9 cellular contexts compared by ENCODE assay signal in genomic region chr13:29925457-29925856, GRCh38.
DNase-seq lines count a peak whose midpoint lies in the region; ATAC-seq and TF ChIP-seq lines count a peak whose summit lies in the region.
"Had no signal": no experiment of that assay in that cellular context is flagged by ENCODE, and none has a peak within 500 bp of the region (broad histone marks: within the 10 kb centered on the region; RNA-seq: fewer than 3 reads in every experiment).

No MANE protein-coding gene starts in this region.

- H3K36me3 Mint-ChIP-seq in mesothelial cell of epicardium: no peaks in the 10 kb centered on the region

- H3K4me2 ChIP-seq in mammary epithelial cell (ENCODE audit: insufficient read depth, low read depth, low read length): no peak overlapping the region

- H3K36me3 ChIP-seq in mammary epithelial cell (ENCODE audit: insufficient read depth, low read length): no peaks in the 10 kb centered on the region

- in situ Hi-C loops in mammary epithelial cell (cut with MboI; ENCODE audit: low sequenced_read_pairs in 2 of 2): no loop called here

- no peaks in the 10 kb centered on the region for H3K27me3 Mint-ChIP-seq in mesothelial cell of epicardium (ENCODE audit: low read depth)

- CTCF ChIA-PET in mammary epithelial cell (lab: Charles Lee; ENCODE audit: low non-redundant PET): no interaction called here

- no TSS peak for BruUV-seq in mammary epithelial cell (replicated peaks; lab: Mats Ljungman, UMichigan)

- H3K9me3 Mint-ChIP-seq in mesothelial cell of epicardium: no peaks in the 10 kb centered on the region
- H3K9me3 Mint-ChIP-seq: neural crest cell had no signal

- H3K27ac Mint-ChIP-seq in mesothelial cell of epicardium: peak overlapping the region; percentile 97

- H3K4me1 ChIP-seq in mammary epithelial cell (ENCODE audit: insufficient read depth, low read length): peaks cover 41% of the 10 kb centered on the region

- no peaks in the 10 kb centered on the region for H4K20me1 ChIP-seq in mammary epithelial cell (ENCODE audit: insufficient read depth, low read length)

- no peak overlapping the region for H3K4me3 ChIP-seq in mammary epithelial cell (replicated peaks in 1 of 3; ENCODE audit: insufficient read depth in 1 of 3, low read depth in 2 of 3, low read length in 3 of 3)

- no peaks in the 10 kb centered on the region for H3K27me3 ChIP-seq in mammary epithelial cell (ENCODE audit: insufficient read depth, low read length)

- H3K4me3 Mint-ChIP-seq in mesothelial cell of epicardium: no peak overlapping the region
- H3K4me3 Mint-ChIP-seq: neural crest cell had no signal

- TF ChIP-seq CTCF in mammary epithelial cell (conservative IDR thresholded peaks at IDR 0.05 in 1 of 2, IDR thresholded peaks at IDR 0.05 in 1 of 2; ENCODE audit: extremely low read depth in 1 of 2, insufficient read depth in 1 of 2, low read depth in 1 of 2, low read length in 2 of 2): no peak
- TF ChIP-seq CTCF in mesothelial cell of epicardium (IDR thresholded peaks at IDR 0.05; ENCODE audit: unreplicated experiment): no peak

- peak; percentile 68 for DNase-seq in Ammon's horn (ENCODE audit: low spot score)
- peak; percentile 62 for DNase-seq in NCI-H2029 treated with DMSO at 0.1 percent for 48 hours (lab: John Stamatoyannopoulos, UW)
- peak; percentile 79 for DNase-seq in mammary epithelial cell
- DNase-seq in mesothelial cell of epicardium (ENCODE audit: low spot score in 2 of 2, unreplicated experiment in 2 of 2): peak in 1 of 2 experiments; percentile 33
- DNase-seq in SK-N-DZ (ENCODE audit: low spot score): no peak
- DNase-seq in T-helper 1 cell: no peak

- ATAC-seq in HG03342 (IDR thresholded peaks at IDR 0.05; ENCODE audit: unreplicated experiment) (no peak), GM21737 (IDR thresholded peaks at IDR 0.05; ENCODE audit: unreplicated experiment) (no peak)

- no peaks in the 10 kb centered on the region for H3K9me3 ChIP-seq in mammary epithelial cell (replicated peaks; ENCODE audit: insufficient read depth, low read length)

- no peak overlapping the region for H2AFZ ChIP-seq in mammary epithelial cell (ENCODE audit: low read depth, low read length)

- dilution Hi-C loops in mammary epithelial cell (cut with HindIII; ENCODE audit: low sequenced_read_pairs): no loop called here

- 36% methylated on average over 3 of the region's 3 CpGs for WGBS in mammary epithelial cell (ENCODE audit: low coverage, missing lambda C conversion rate)

- no peaks in the 10 kb centered on the region for H3K79me2 ChIP-seq in mammary epithelial cell (ENCODE audit: insufficient read depth, low read length)

- peak overlapping the region; percentile 22 for H3K27ac ChIP-seq in mammary epithelial cell (ENCODE audit: insufficient read depth, low read depth, low read length)

- H3K9ac ChIP-seq in mammary epithelial cell (ENCODE audit: insufficient read depth, low read length): no peak overlapping the region

- intact Hi-C loops in mammary epithelial cell (cut with micrococcal nuclease): loop anchor here (2.0 kb wide), 1 partner anchor 155 kb away; no protein-coding TSS in a partner anchor

- peaks cover 56% of the 10 kb centered on the region for H3K4me1 Mint-ChIP-seq in mesothelial cell of epicardium

Comparison
In these comparisons a context has a peak if more than half of its experiments do, and no peak if none do; other contexts are left out.
1. DNase-seq: peak in Ammon's horn (single experiment), NCI-H2029 treated with DMSO at 0.1 percent for 48 hours (single experiment) and mammary epithelial cell (single experiment); none in SK-N-DZ (single experiment) and T-helper 1 cell (0 of 5).